1 cellular context compared by ENCODE assay signal in genomic region chr1:3721955-3722465, GRCh38.
TF ChIP-seq lines count a peak whose summit lies in the region.

No MANE protein-coding gene starts in this region.

TF ChIP-seq in K562, 482 proteins besides CTCF, POLR2A, EP300 and RAD21:
- TF ChIP-seq USF2 (CRISPR knock-in tag; IDR thresholded peaks at IDR 0.05) (peak; percentile 56), TFE3 (CRISPR knock-in tag; IDR thresholded peaks at IDR 0.05) (peak; percentile 23; the same call in 1 of the 2 replicates), CTBP1 (IDR thresholded peaks at IDR 0.05; ENCODE audit: borderline replicate concordance) (no peak), USF1 (CRISPR knock-in tag; IDR thresholded peaks at IDR 0.05) (peak; percentile 64)
